In the genomic region with DNA sequence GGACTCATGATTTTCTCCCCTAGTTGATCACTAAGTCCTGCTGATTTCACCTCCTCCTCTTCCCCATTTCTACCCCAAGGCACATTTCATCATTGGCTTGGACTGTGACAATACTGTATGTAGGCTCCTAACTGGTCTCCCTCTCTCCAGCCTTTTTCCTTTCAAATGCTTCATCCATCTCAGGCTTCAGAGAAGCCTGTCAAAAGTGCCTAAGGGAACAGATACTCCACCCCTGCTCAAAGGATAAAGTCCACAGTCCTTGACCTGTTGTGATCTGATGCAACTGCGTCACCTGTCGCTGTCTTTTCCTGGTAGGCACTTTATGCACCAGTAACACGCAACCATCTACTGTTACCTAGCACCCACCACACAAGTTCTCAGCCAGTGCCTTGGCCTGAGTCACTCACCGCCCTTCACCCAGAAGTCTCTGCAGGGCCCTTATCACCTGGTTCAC, we compare ENCODE assay signal across 1 cellular context.
TF ChIP-seq lines count a peak whose summit lies in the region.

No MANE protein-coding gene starts in this region.

TF ChIP-seq in HepG2, 621 proteins besides CTCF, POLR2A, EP300 and RAD21 (continued from another document and continues in another):
- TF ChIP-seq, protein P1, sequence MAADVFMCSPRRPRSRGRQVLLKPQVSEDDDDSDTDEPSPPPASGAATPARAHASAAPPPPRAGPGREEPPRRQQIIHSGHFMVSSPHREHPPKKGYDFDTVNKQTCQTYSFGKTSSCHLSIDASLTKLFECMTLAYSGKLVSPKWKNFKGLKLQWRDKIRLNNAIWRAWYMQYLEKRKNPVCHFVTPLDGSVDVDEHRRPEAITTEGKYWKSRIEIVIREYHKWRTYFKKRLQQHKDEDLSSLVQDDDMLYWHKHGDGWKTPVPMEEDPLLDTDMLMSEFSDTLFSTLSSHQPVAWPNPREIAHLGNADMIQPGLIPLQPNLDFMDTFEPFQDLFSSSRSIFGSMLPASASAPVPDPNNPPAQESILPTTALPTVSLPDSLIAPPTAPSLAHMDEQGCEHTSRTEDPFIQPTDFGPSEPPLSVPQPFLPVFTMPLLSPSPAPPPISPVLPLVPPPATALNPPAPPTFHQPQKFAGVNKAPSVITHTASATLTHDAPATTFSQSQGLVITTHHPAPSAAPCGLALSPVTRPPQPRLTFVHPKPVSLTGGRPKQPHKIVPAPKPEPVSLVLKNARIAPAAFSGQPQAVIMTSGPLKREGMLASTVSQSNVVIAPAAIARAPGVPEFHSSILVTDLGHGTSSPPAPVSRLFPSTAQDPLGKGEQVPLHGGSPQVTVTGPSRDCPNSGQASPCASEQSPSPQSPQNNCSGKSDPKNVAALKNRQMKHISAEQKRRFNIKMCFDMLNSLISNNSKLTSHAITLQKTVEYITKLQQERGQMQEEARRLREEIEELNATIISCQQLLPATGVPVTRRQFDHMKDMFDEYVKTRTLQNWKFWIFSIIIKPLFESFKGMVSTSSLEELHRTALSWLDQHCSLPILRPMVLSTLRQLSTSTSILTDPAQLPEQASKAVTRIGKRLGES (CRISPR knock-in tag; IDR thresholded peaks at IDR 0.05; ENCODE audit: borderline replicate concordance), result no peak
- TF ChIP-seq MAZ (IDR thresholded peaks at IDR 0.05; ENCODE audit: borderline replicate concordance, low read depth, low read length), result no peak
- no peak for TF ChIP-seq MAZ (CRISPR knock-in tag; IDR thresholded peaks at IDR 0.05; ENCODE audit: low read depth)
- peak; percentile 83 for TF ChIP-seq SALL1 (CRISPR knock-in tag; IDR thresholded peaks at IDR 0.05)
- TF ChIP-seq, protein P2, sequence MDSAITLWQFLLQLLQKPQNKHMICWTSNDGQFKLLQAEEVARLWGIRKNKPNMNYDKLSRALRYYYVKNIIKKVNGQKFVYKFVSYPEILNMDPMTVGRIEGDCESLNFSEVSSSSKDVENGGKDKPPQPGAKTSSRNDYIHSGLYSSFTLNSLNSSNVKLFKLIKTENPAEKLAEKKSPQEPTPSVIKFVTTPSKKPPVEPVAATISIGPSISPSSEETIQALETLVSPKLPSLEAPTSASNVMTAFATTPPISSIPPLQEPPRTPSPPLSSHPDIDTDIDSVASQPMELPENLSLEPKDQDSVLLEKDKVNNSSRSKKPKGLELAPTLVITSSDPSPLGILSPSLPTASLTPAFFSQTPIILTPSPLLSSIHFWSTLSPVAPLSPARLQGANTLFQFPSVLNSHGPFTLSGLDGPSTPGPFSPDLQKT (CRISPR knock-in tag; IDR thresholded peaks at IDR 0.05; ENCODE audit: borderline replicate concordance), result no peak
- TF ChIP-seq NBN (conservative IDR thresholded peaks at IDR 0.05), result no peak
- TF ChIP-seq, protein P3, sequence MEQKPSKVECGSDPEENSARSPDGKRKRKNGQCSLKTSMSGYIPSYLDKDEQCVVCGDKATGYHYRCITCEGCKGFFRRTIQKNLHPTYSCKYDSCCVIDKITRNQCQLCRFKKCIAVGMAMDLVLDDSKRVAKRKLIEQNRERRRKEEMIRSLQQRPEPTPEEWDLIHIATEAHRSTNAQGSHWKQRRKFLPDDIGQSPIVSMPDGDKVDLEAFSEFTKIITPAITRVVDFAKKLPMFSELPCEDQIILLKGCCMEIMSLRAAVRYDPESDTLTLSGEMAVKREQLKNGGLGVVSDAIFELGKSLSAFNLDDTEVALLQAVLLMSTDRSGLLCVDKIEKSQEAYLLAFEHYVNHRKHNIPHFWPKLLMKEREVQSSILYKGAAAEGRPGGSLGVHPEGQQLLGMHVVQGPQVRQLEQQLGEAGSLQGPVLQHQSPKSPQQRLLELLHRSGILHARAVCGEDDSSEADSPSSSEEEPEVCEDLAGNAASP (CRISPR knock-in tag; IDR thresholded peaks at IDR 0.05; ENCODE audit: borderline replicate concordance), result peak; percentile 69; the same call in 1 of the 2 replicates
- no peak for TF ChIP-seq ZNF644 (CRISPR knock-in tag; IDR thresholded peaks at IDR 0.05; ENCODE audit: low read depth)
- no peak for TF ChIP-seq KDM2A (CRISPR knock-in tag; IDR thresholded peaks at IDR 0.05; ENCODE audit: borderline replicate concordance, low read depth)
- no peak for TF ChIP-seq ZNF33A (CRISPR knock-in tag; IDR thresholded peaks at IDR 0.05; ENCODE audit: borderline replicate concordance)
- TF ChIP-seq, protein P4, sequence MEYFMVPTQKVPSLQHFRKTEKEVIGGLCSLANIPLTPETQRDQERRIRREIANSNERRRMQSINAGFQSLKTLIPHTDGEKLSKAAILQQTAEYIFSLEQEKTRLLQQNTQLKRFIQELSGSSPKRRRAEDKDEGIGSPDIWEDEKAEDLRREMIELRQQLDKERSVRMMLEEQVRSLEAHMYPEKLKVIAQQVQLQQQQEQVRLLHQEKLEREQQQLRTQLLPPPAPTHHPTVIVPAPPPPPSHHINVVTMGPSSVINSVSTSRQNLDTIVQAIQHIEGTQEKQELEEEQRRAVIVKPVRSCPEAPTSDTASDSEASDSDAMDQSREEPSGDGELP (IDR thresholded peaks at IDR 0.05; ENCODE audit: borderline replicate concordance, low read depth), result peak; percentile 78
- TF ChIP-seq, protein P5, sequence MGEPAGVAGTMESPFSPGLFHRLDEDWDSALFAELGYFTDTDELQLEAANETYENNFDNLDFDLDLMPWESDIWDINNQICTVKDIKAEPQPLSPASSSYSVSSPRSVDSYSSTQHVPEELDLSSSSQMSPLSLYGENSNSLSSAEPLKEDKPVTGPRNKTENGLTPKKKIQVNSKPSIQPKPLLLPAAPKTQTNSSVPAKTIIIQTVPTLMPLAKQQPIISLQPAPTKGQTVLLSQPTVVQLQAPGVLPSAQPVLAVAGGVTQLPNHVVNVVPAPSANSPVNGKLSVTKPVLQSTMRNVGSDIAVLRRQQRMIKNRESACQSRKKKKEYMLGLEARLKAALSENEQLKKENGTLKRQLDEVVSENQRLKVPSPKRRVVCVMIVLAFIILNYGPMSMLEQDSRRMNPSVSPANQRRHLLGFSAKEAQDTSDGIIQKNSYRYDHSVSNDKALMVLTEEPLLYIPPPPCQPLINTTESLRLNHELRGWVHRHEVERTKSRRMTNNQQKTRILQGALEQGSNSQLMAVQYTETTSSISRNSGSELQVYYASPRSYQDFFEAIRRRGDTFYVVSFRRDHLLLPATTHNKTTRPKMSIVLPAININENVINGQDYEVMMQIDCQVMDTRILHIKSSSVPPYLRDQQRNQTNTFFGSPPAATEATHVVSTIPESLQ (CRISPR knock-in tag; conservative IDR thresholded peaks at IDR 0.05), result no peak
- no peak for TF ChIP-seq ZNF7 (CRISPR knock-in tag; IDR thresholded peaks at IDR 0.05)
- TF ChIP-seq ZNF451 (CRISPR knock-in tag; IDR thresholded peaks at IDR 0.05), result no peak
- TF ChIP-seq SAP130 (CRISPR knock-in tag; IDR thresholded peaks at IDR 0.05; ENCODE audit: low read depth), result peak; percentile 73
- TF ChIP-seq EED (CRISPR knock-in tag; IDR thresholded peaks at IDR 0.05), result no peak
- TF ChIP-seq, protein P6, sequence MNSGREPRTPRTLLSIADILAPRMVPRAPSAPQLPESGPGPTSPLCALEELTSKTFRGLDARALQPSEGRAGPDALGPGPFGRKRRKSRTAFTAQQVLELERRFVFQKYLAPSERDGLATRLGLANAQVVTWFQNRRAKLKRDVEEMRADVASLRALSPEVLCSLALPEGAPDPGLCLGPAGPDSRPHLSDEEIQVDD (CRISPR knock-in tag; IDR thresholded peaks at IDR 0.05; ENCODE audit: borderline replicate concordance), result no peak
- TF ChIP-seq POGZ (CRISPR knock-in tag; IDR thresholded peaks at IDR 0.05), result peak; percentile 79
- TF ChIP-seq, protein P7, sequence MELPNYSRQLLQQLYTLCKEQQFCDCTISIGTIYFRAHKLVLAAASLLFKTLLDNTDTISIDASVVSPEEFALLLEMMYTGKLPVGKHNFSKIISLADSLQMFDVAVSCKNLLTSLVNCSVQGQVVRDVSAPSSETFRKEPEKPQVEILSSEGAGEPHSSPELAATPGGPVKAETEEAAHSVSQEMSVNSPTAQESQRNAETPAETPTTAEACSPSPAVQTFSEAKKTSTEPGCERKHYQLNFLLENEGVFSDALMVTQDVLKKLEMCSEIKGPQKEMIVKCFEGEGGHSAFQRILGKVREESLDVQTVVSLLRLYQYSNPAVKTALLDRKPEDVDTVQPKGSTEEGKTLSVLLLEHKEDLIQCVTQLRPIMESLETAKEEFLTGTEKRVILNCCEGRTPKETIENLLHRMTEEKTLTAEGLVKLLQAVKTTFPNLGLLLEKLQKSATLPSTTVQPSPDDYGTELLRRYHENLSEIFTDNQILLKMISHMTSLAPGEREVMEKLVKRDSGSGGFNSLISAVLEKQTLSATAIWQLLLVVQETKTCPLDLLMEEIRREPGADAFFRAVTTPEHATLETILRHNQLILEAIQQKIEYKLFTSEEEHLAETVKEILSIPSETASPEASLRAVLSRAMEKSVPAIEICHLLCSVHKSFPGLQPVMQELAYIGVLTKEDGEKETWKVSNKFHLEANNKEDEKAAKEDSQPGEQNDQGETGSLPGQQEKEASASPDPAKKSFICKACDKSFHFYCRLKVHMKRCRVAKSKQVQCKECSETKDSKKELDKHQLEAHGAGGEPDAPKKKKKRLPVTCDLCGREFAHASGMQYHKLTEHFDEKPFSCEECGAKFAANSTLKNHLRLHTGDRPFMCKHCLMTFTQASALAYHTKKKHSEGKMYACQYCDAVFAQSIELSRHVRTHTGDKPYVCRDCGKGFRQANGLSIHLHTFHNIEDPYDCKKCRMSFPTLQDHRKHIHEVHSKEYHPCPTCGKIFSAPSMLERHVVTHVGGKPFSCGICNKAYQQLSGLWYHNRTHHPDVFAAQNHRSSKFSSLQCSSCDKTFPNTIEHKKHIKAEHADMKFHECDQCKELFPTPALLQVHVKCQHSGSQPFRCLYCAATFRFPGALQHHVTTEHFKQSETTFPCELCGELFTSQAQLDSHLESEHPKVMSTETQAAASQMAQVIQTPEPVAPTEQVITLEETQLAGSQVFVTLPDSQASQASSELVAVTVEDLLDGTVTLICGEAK (IDR thresholded peaks at IDR 0.05), result no peak
- TF ChIP-seq, protein P7 (CRISPR knock-in tag; IDR thresholded peaks at IDR 0.05), result no peak
- TF ChIP-seq ZNF230 (CRISPR knock-in tag; IDR thresholded peaks at IDR 0.05), result 0 out of 2 replicates have a peak, but pooled peaks have one; percentile 26
- peak; percentile 56 for TF ChIP-seq HHEX (CRISPR knock-in tag; IDR thresholded peaks at IDR 0.05)
- no peak for TF ChIP-seq ZNF430 (CRISPR knock-in tag; IDR thresholded peaks at IDR 0.05)
- no peak for TF ChIP-seq ZNF44 (CRISPR knock-in tag; IDR thresholded peaks at IDR 0.05)
- peak; percentile 78; the same call in 1 of the 2 replicates for TF ChIP-seq HOXA3 (CRISPR knock-in tag; IDR thresholded peaks at IDR 0.05)
- peak; percentile 69 for TF ChIP-seq XRCC5 (optimal IDR thresholded peaks at IDR 0.05; ENCODE audit: low read length)
- TF ChIP-seq FOSL2 (CRISPR knock-in tag; IDR thresholded peaks at IDR 0.05), result peak; percentile 75
- TF ChIP-seq SOX5 (CRISPR knock-in tag; IDR thresholded peaks at IDR 0.05; ENCODE audit: borderline replicate concordance), result peak; percentile 55
- TF ChIP-seq AGO2 (optimal IDR thresholded peaks at IDR 0.05; ENCODE audit: low read depth, low read length), result no peak
- no peak for TF ChIP-seq SP5 (CRISPR knock-in tag; IDR thresholded peaks at IDR 0.05; ENCODE audit: borderline replicate concordance, low read depth)
- no peak for TF ChIP-seq PAF1 (CRISPR knock-in tag; IDR thresholded peaks at IDR 0.05)
- TF ChIP-seq KLF12 (CRISPR knock-in tag; IDR thresholded peaks at IDR 0.05; ENCODE audit: borderline replicate concordance), result no peak
- TF ChIP-seq ZNF556 (CRISPR knock-in tag; IDR thresholded peaks at IDR 0.05; ENCODE audit: borderline replicate concordance), result 0 out of 2 replicates have a peak, but pooled peaks have one; percentile 48
- TF ChIP-seq CHD4 (IDR thresholded peaks at IDR 0.05; ENCODE audit: borderline replicate concordance, low read length), result no peak
